4 cellular contexts compared by ENCODE assay signal in genomic region chr4:138622362-138622761, GRCh38.
DNase-seq lines count a peak whose midpoint lies in the region; ATAC-seq, FAIRE-seq and TF ChIP-seq lines count a peak whose summit lies in the region.
"Not testable (repeated sequence)": the region's sequence is repeated elsewhere in the genome, so short reads cannot be mapped to it uniquely, and the experiment has no call there.

No MANE protein-coding gene starts in this region.

- not testable (repeated sequence) for H3K27ac ChIP-seq in A549; K562 (ENCODE audit: extremely low read depth, low read depth, low read length)

- H3K4me1 ChIP-seq in A549; K562 (replicated peaks in 1 of 2; ENCODE audit: control insufficient read depth in 2 of 2, insufficient read depth in 2 of 2, low read length in 2 of 2): not testable (repeated sequence)

- H3K4me3 ChIP-seq in A549; K562; epithelial cell of esophagus (ENCODE audit: low read length): not testable (repeated sequence)

- TF ChIP-seq CTCF in A549 (IDR thresholded peaks at IDR 0.05); K562 (IDR thresholded peaks at IDR 0.05 in 2 of 3, conservative IDR thresholded peaks at IDR 0.05 in 1 of 3; ENCODE audit: insufficient read depth in 2 of 3, low read depth in 1 of 3, low read length in 3 of 3); epithelial cell of esophagus (IDR thresholded peaks at IDR 0.05; ENCODE audit: insufficient read depth, low read depth, low read length, missing control alignments): not testable (repeated sequence)

- not testable (repeated sequence) for FAIRE-seq in A549 (lab: Jason Lieb, UNC); K562 (lab: Jason Lieb, UNC)

- H3K36me3 ChIP-seq in K562 (ENCODE audit: control insufficient read depth, insufficient read depth, low read length) = not testable (repeated sequence)

- in situ Hi-C loops in K562 (cut with MboI) = not testable (repeated sequence)

- H3K9ac ChIP-seq in K562 (ENCODE audit: insufficient read depth in 1 of 2, low read depth in 2 of 2, low read length in 2 of 2) = not testable (repeated sequence)

- H2AFZ ChIP-seq in K562 (ENCODE audit: low read depth, low read length) = peak overlapping the region; percentile 68; the same call in 1 of the 2 replicates

- not testable (repeated sequence) for TF ChIP-seq RAD21 in A549 (conservative IDR thresholded peaks at IDR 0.05 in 1 of 2, IDR thresholded peaks at IDR 0.05 in 1 of 2); K562 (CRISPR knock-in tag; conservative IDR thresholded peaks at IDR 0.05 in 1 of 2, IDR thresholded peaks at IDR 0.05 in 1 of 2)

- TF ChIP-seq POLR2A in A549 (IDR thresholded peaks at IDR 0.05; ENCODE audit: low read length); K562 (conservative IDR thresholded peaks at IDR 0.05): not testable (repeated sequence)

- intact Hi-C loops in K562 (cut with micrococcal nuclease) = not testable (repeated sequence)

- not testable (repeated sequence) for H3K9me3 ChIP-seq in A549; K562 (replicated peaks; ENCODE audit: control insufficient read depth, insufficient read depth, low read depth, low read length)

- not testable (repeated sequence) for H3K27me3 ChIP-seq in K562 (ENCODE audit: control insufficient read depth in 2 of 2, insufficient read depth in 2 of 2, low read length in 2 of 2)

- TF ChIP-seq EP300 in A549 (IDR thresholded peaks at IDR 0.05); K562 (IDR thresholded peaks at IDR 0.05; ENCODE audit: low read length): not testable (repeated sequence)

- H3K9me1 ChIP-seq in K562 (ENCODE audit: control insufficient read depth, insufficient read depth, low read length) = not testable (repeated sequence)

- H3K4me2 ChIP-seq in A549; K562 (ENCODE audit: insufficient read depth, low read length): not testable (repeated sequence)

- POLR2A ChIA-PET in A549 (lab: Yijun Ruan, JAX); K562 (lab: Yijun Ruan, JAX): not testable (repeated sequence)

- not testable (repeated sequence) for BruUV-seq in K562 (replicated peaks; lab: Mats Ljungman, UMichigan)

- 0% methylated on average over 1 of the region's 4 CpGs for WGBS in A549 (ENCODE audit: missing lambda C conversion rate)
- 8% methylated on average over 4 of the region's 4 CpGs for WGBS in K562 (ENCODE audit: insufficient coverage, low coverage, missing lambda C conversion rate)

- not testable (repeated sequence) for H4K20me1 ChIP-seq in K562 (replicated peaks; ENCODE audit: control insufficient read depth, insufficient read depth, low read length)

- not testable (repeated sequence) for H3K79me2 ChIP-seq in K562 (ENCODE audit: control insufficient read depth, insufficient read depth, low read length)

- not testable (repeated sequence) for DNase-seq in A549 (ENCODE audit: low read depth in 1 of 2, low spot score in 1 of 2); K562 (ENCODE audit: extremely low read depth in 1 of 4, low spot score in 3 of 4)
- DNase-seq in epithelial cell of esophagus (ENCODE audit: low read depth) = peak; percentile 73

- CTCF ChIA-PET in A549 (lab: Yijun Ruan, JAX); K562 (lab: Yijun Ruan, JAX; ENCODE audit: low intra/inter-chr PET ratio): not testable (repeated sequence)

- ATAC-seq in A549, K562: not testable (repeated sequence)
- ATAC-seq in esophagus mucosa = peak; percentile 61

TF ChIP-seq in A549, 52 proteins besides CTCF, POLR2A, EP300 and RAD21:
- peak; percentile 10 for TF ChIP-seq MAFK (IDR thresholded peaks at IDR 0.05; ENCODE audit: partially characterized antibody)
